21 cellular contexts compared by ENCODE assay signal in genomic region chr11:102400603-102401002, GRCh38. TPM values are rescaled to one million over a fixed set of nuclear protein-coding genes. Genes with fewer than 3 reads are reported as not detected.
A peak's percentile ranks its signal among the peaks of the same experiment; 100 is the strongest.
DNase-seq lines count a peak whose midpoint lies in the region; ATAC-seq, FAIRE-seq and TF ChIP-seq lines count a peak whose summit lies in the region.
"Had no signal": no experiment of that assay in that cellular context is flagged by ENCODE, and none has a peak within 500 bp of the region (broad histone marks: within the 10 kb centered on the region; RNA-seq: fewer than 3 reads in every experiment).

No MANE protein-coding gene starts in this region.

- H3K9me3 Mint-ChIP-seq in activated naive CD8-positive, alpha-beta T cell (ENCODE audit: low read depth) = no peaks in the 10 kb centered on the region
- peaks cover 1% of the 10 kb centered on the region for H3K9me3 Mint-ChIP-seq in activated naive CD8-positive, alpha-beta T cell treated with anti-CD3 and anti-CD28 coated beads for 36 hours
- H3K9me3 Mint-ChIP-seq in activated naive CD8-positive, alpha-beta T cell treated with anti-CD3 and anti-CD28 coated beads, Interleukin-2, amount 50 U/mL, for 24 hours = no peaks in the 10 kb centered on the region
- H3K9me3 Mint-ChIP-seq: CD14-positive monocyte, GM23338 had no signal

- peaks cover 23% of the 10 kb centered on the region for H3K36me3 Mint-ChIP-seq in activated naive CD8-positive, alpha-beta T cell
- H3K36me3 Mint-ChIP-seq in activated naive CD8-positive, alpha-beta T cell treated with anti-CD3 and anti-CD28 coated beads for 36 hours = peaks cover 49% of the 10 kb centered on the region
- peaks cover 66% of the 10 kb centered on the region for H3K36me3 Mint-ChIP-seq in activated naive CD8-positive, alpha-beta T cell treated with anti-CD3 and anti-CD28 coated beads, Interleukin-2, amount 50 U/mL, for 24 hours (ENCODE audit: low read depth)

- FAIRE-seq in GM19239 (lab: Jason Lieb, UNC) = peak; percentile 74
- FAIRE-seq: A549, GM12891 had no signal

- WGBS in thyroid gland, 2 donors = 95 to 96% methylated on average over 5 of the region's 5 CpGs

- intact Hi-C loops in thyroid gland (cut with DNase I) = no loop called here
- intact Hi-C loops in upper lobe of right lung (cut with DNase I) = no loop called here

- H3K9me3 ChIP-seq in thyroid gland (no peaks in the 10 kb centered on the region), upper lobe of right lung (no peaks in the 10 kb centered on the region)
- H3K9me3 ChIP-seq: A549, HAP-1 had no signal

- H3K4me1 ChIP-seq in thyroid gland (peaks cover 35 to 48% of the 10 kb centered on the region in 2 donors), upper lobe of right lung (no peaks in the 10 kb centered on the region)

- no peak overlapping the region for H3K4me3 Mint-ChIP-seq in activated naive CD8-positive, alpha-beta T cell
- no peak overlapping the region for H3K4me3 Mint-ChIP-seq in activated naive CD8-positive, alpha-beta T cell treated with anti-CD3 and anti-CD28 coated beads for 36 hours
- no peak overlapping the region for H3K4me3 Mint-ChIP-seq in activated naive CD8-positive, alpha-beta T cell treated with anti-CD3 and anti-CD28 coated beads, Interleukin-2, amount 50 U/mL, for 24 hours
- H3K4me3 Mint-ChIP-seq: B cell, CD14-positive monocyte, GM23338 had no signal

- no peak for TF ChIP-seq POLR2A in thyroid gland (IDR thresholded peaks at IDR 0.05)

- peaks cover 72% of the 10 kb centered on the region for H3K4me1 Mint-ChIP-seq in activated naive CD8-positive, alpha-beta T cell (ENCODE audit: low read depth)
- peaks cover 62% of the 10 kb centered on the region for H3K4me1 Mint-ChIP-seq in activated naive CD8-positive, alpha-beta T cell treated with anti-CD3 and anti-CD28 coated beads for 36 hours
- H3K4me1 Mint-ChIP-seq in activated naive CD8-positive, alpha-beta T cell treated with anti-CD3 and anti-CD28 coated beads, Interleukin-2, amount 50 U/mL, for 24 hours = peaks cover 60% of the 10 kb centered on the region
- H3K4me1 Mint-ChIP-seq: GM23338 had no signal

- H3K27ac ChIP-seq in thyroid gland (peak overlapping the region in 2 of 3 donors; percentile 47 to 84), upper lobe of right lung (no peak overlapping the region)
- H3K27ac ChIP-seq: A549, HL-60, PC-9 had no signal

- H3K27me3 Mint-ChIP-seq in activated naive CD8-positive, alpha-beta T cell = no peaks in the 10 kb centered on the region
- H3K27me3 Mint-ChIP-seq in activated naive CD8-positive, alpha-beta T cell treated with anti-CD3 and anti-CD28 coated beads for 36 hours = no peaks in the 10 kb centered on the region
- H3K27me3 Mint-ChIP-seq in activated naive CD8-positive, alpha-beta T cell treated with anti-CD3 and anti-CD28 coated beads, Interleukin-2, amount 50 U/mL, for 24 hours = no peaks in the 10 kb centered on the region
- H3K27me3 Mint-ChIP-seq: B cell had no signal

- H3K36me3 ChIP-seq in thyroid gland (peaks cover 10% of the 10 kb centered on the region in 2 donors), upper lobe of right lung (peaks cover 71% of the 10 kb centered on the region)

- H3K4me3 ChIP-seq in thyroid gland (replicated peaks in 1 of 3) (no peak overlapping the region), upper lobe of right lung (no peak overlapping the region)
- H3K4me3 ChIP-seq: A549, GM23338, HAP-1, PC-9 had no signal

- no peak for TF ChIP-seq CTCF in thyroid gland (IDR thresholded peaks at IDR 0.05)
- no peak for TF ChIP-seq CTCF in upper lobe of right lung (IDR thresholded peaks at IDR 0.05)

- peak overlapping the region; percentile 78 for H3K27ac Mint-ChIP-seq in activated naive CD8-positive, alpha-beta T cell
- no peak overlapping the region for H3K27ac Mint-ChIP-seq in activated naive CD8-positive, alpha-beta T cell treated with anti-CD3 and anti-CD28 coated beads for 36 hours
- peak overlapping the region; percentile 7 for H3K27ac Mint-ChIP-seq in activated naive CD8-positive, alpha-beta T cell treated with anti-CD3 and anti-CD28 coated beads, Interleukin-2, amount 50 U/mL, for 24 hours
- H3K27ac Mint-ChIP-seq: B cell, CD14-positive monocyte, GM23338 had no signal

- no peak for ATAC-seq in activated naive CD8-positive, alpha-beta T cell treated with anti-CD3 and anti-CD28 coated beads, Interleukin-2, amount 50 U/mL, for 24 hours
- ATAC-seq in upper lobe of right lung (no peak), HG03108 (IDR thresholded peaks at IDR 0.05; ENCODE audit: unreplicated experiment) (no peak)
- ATAC-seq: A549, GM23338 had no signal

- no peaks in the 10 kb centered on the region for H3K27me3 ChIP-seq in thyroid gland
- H3K27me3 ChIP-seq in upper lobe of right lung = no peaks in the 10 kb centered on the region

- no peak for DNase-seq in activated naive CD8-positive, alpha-beta T cell treated with anti-CD3 and anti-CD28 coated beads for 36 hours
- DNase-seq in GM19239 (ENCODE audit: insufficient read length, low spot score) (no peak), thyroid gland (no peak), upper lobe of right lung (no peak)
- DNase-seq in activated naive CD8-positive, alpha-beta T cell treated with anti-CD3 and anti-CD28 coated beads, Interleukin-2, amount 50 U/mL, for 24 hours = no peak
- DNase-seq: COR-L47, DMS 273 treated with DMSO at 0.1 percent for 48 hours, IMR-90, NCI-H1092 treated with DMSO at 0.1 percent for 48 hours, NCI-H1436 treated with DMSO at 0.1 percent for 48 hours, NCI-H1930, PC-9 had no signal

RNA-seq across cellular contexts. Expression of gene TMEM123, which starts 52.0 kb away (rescaled TPM):
- 100 to 1,000 TPM; 299 to 310 TPM for total RNA-seq in activated naive CD8-positive, alpha-beta T cell treated with anti-CD3 and anti-CD28 coated beads for 36 hours
- total RNA-seq in thyroid gland = 100 to 1,000 TPM; 282 to 506 (median 336) TPM
- 203 TPM for total RNA-seq in upper lobe of right lung

RNA-seq across cellular contexts. Expression of gene BIRC2, which starts 53.6 kb away (rescaled TPM):
- total RNA-seq in activated naive CD8-positive, alpha-beta T cell treated with anti-CD3 and anti-CD28 coated beads for 36 hours = 10 to 100 TPM; 29.6 to 30.7 TPM
- total RNA-seq in thyroid gland (100 to 1,000 TPM in 1 of 4 donors, 10 to 100 TPM in 3; 43.9 to 152 (median 72.9) TPM), upper lobe of right lung (44.1 TPM)
